ENCODE assay signal across 11 cellular contexts in genomic region chr6:12291083-12291784, GRCh38. TPM values are rescaled to one million over a fixed set of nuclear protein-coding genes. Genes with fewer than 3 reads are reported as not detected.
DNase-seq lines count a peak whose midpoint lies in the region; ATAC-seq and TF ChIP-seq lines count a peak whose summit lies in the region.
"Had no signal": no experiment of that assay in that cellular context is flagged by ENCODE, and none has a peak within 500 bp of the region (broad histone marks: within the 10 kb centered on the region; RNA-seq: fewer than 3 reads in every experiment).

No MANE protein-coding gene starts in this region.

- peaks cover 64% of the 10 kb centered on the region for H3K27me3 Mint-ChIP-seq in T-helper 17 cell

- H3K4me3 Mint-ChIP-seq in T-helper 17 cell = no peak overlapping the region

- H3K27me3 ChIP-seq in RWPE2 (ENCODE audit: insufficient read depth, poor library complexity, severe bottlenecking) (no peaks in the 10 kb centered on the region), foreskin keratinocyte (no peaks in the 10 kb centered on the region), gastrocnemius medialis (peaks cover 7 to 14% (median 12%) of the 10 kb centered on the region in 3 donors)

- peak overlapping the region; percentile 90 for H3K27ac ChIP-seq in RWPE2 (ENCODE audit: poor library complexity, severe bottlenecking)
- peak overlapping the region; percentile 82 for H3K27ac ChIP-seq in foreskin keratinocyte
- peak overlapping the region in 3 of 4 donors; percentile 32 to 55 (median 36) for H3K27ac ChIP-seq in gastrocnemius medialis

- intact Hi-C loops in gastrocnemius medialis (cut with DNase I; ENCODE audit: low total_unique reads) = loop anchor here (10.0 kb wide), 1 partner anchor 314 kb away; no protein-coding TSS in a partner anchor

- TF ChIP-seq POLR2A in gastrocnemius medialis (IDR thresholded peaks at IDR 0.05) = no peak

- H3K4me1 ChIP-seq in RWPE2 (ENCODE audit: insufficient read depth, poor library complexity, severe bottlenecking) (peaks cover 37% of the 10 kb centered on the region), foreskin keratinocyte (peaks cover 39% of the 10 kb centered on the region), gastrocnemius medialis (peaks cover 3 to 7% of the 10 kb centered on the region in 2 donors)

- H3K9me3 ChIP-seq in RWPE2 (ENCODE audit: severe bottlenecking) (no peaks in the 10 kb centered on the region), gastrocnemius medialis (no peaks in the 10 kb centered on the region), T-helper 17 cell (ENCODE audit: control insufficient read depth, low read length, poor library complexity, severe bottlenecking) (no peaks in the 10 kb centered on the region)

- peak; percentile 25 for DNase-seq in GM13976 (ENCODE audit: low spot score)
- no peak for DNase-seq in RWPE2 (ENCODE audit: low spot score)
- DNase-seq in foreskin keratinocyte = no peak
- DNase-seq in gastrocnemius medialis = no peak
- no peak for DNase-seq in HPDE6-E6E7 (ENCODE audit: extremely low spot score)
- DNase-seq in T-helper 17 cell = no peak
- DNase-seq: activated CD8-positive, alpha-beta memory T cell treated with anti-CD3 and anti-CD28 coated beads, Interleukin-2, amount 50 U/mL, for 48 hours; erythroblast had no signal

- H3K4me1 Mint-ChIP-seq in T-helper 17 cell = peaks cover 14% of the 10 kb centered on the region

- in situ Hi-C loops in GM13976 (cut with MboI; ENCODE audit: low sequenced_read_pairs, unreplicated experiment) (loop anchor here (10.0 kb wide), 1 partner anchor 314 kb away; no protein-coding TSS in a partner anchor), gastrocnemius medialis (cut with MboI; ENCODE audit: low sequenced_read_pairs in 4 of 4) (no loop called here)

- H3K4me3 ChIP-seq in RWPE2 (ENCODE audit: severe bottlenecking) (peak overlapping the region; percentile 30), gastrocnemius medialis (peak overlapping the region; percentile 46 to 61 (median 56))

- H3K36me3 ChIP-seq in RWPE2 (ENCODE audit: low read depth) = peaks cover 22% of the 10 kb centered on the region
- H3K36me3 ChIP-seq in gastrocnemius medialis = no peaks in the 10 kb centered on the region

- no peaks in the 10 kb centered on the region for H3K36me3 Mint-ChIP-seq in T-helper 17 cell (ENCODE audit: low read depth)

- TF ChIP-seq CTCF in GM13976 (IDR thresholded peaks at IDR 0.05; ENCODE audit: borderline replicate concordance, control extremely low read depth, extremely low read depth, insufficient read depth, missing control alignments) (no peak), RWPE2 (IDR thresholded peaks at IDR 0.05; ENCODE audit: poor library complexity, severe bottlenecking) (no peak), foreskin keratinocyte (conservative IDR thresholded peaks at IDR 0.05) (no peak), gastrocnemius medialis (IDR thresholded peaks at IDR 0.05 in 4 of 5, conservative IDR thresholded peaks at IDR 0.05 in 1 of 5) (no peak)

- ATAC-seq in RWPE2 (ENCODE audit: low read depth) = no peak
- no peak for ATAC-seq in foreskin keratinocyte
- no peak for ATAC-seq in gastrocnemius medialis
- no peak for ATAC-seq in T-helper 17 cell
- no peak for ATAC-seq in GM18498 (IDR thresholded peaks at IDR 0.05; ENCODE audit: unreplicated experiment)
- no peak for ATAC-seq in GM21619 (IDR thresholded peaks at IDR 0.05; ENCODE audit: unreplicated experiment)

- no peak overlapping the region for H3K27ac Mint-ChIP-seq in T-helper 17 cell
- H3K27ac Mint-ChIP-seq: stimulated activated naive CD8-positive, alpha-beta T cell treated with anti-CD3 and anti-CD28 coated beads, Interleukin-15, Interleukin-2, amounts not matched to agents 100 ng/mL and 50 ng/mL, for 24 hours had no signal

RNA-seq across cellular contexts. Expression of gene EDN1, which starts 1.1 kb away (rescaled TPM):
- 26.5 and 39.6 TPM in 2 replicates for total RNA-seq in foreskin keratinocyte
- polyA plus RNA-seq in foreskin keratinocyte = 16.2 and 27.5 TPM in 2 replicates
- total RNA-seq in gastrocnemius medialis = 10 to 100 TPM in 1 of 4 donors, 1 to 10 TPM in 3; 7.4 to 12.0 (median 9.3) TPM
- 1 to 10 TPM in 1 of 2 donors, under 1 TPM in 1; 0.57 to 1.2 TPM for total RNA-seq in T-helper 17 cell

Comparison
In these comparisons a context has a peak if more than half of its experiments do, and no peak if none do; other contexts are left out.
1. H3K27ac ChIP-seq: peak in every context shown above with its lines; median percentile 90 in RWPE2; 82 in foreskin keratinocyte; 36 in gastrocnemius medialis.